In the genomic region with DNA sequence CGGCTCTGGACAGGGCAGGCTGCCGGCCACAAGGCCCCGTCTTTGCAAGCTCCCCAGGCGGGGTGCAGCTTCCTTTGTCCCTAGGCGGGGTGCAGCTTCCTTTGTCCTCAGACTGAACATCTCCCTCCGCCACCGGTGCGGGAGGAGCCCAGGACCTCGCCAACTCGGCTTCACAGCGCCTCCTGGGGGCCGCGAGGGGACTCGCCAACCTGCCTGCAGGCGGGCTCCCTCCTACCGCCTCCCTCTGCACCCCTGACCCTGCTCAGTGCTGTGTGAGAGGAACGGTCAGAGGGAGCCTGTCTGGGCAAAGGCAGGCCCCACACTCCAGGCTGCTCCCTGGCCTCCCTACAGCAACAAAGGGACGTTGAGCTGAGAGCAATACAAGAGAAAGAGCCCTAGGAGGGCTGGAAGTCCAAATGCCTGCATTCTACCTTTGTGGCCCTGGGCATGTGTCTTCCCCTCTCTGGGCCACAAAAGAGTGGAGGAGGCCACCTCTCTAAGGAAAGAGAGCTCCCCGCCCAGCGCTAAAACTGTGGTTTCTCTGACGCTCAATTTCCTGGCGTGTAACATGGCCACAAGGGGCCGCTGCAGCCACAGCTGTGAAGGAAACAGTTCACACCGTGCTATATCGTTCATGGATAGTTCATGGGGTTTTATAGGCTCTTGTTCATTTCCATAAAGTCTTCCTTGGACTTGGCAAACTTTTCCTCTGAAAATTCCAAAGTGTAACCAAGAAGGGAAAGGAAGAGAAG, we compare ENCODE assay signal across 8 cellular contexts. TPM values are rescaled to one million over a fixed set of nuclear protein-coding genes. Genes with fewer than 3 reads are reported as not detected.
DNase-seq lines count a peak whose midpoint lies in the region; ATAC-seq, FAIRE-seq and TF ChIP-seq lines count a peak whose summit lies in the region.

No MANE protein-coding gene starts in this region.

- ATAC-seq in HG02642 (IDR thresholded peaks at IDR 0.05; ENCODE audit: poor library complexity, unreplicated experiment) (peak; percentile 61), HG03460 (IDR thresholded peaks at IDR 0.05; ENCODE audit: unreplicated experiment) (no peak)

- intact Hi-C loops in colonic mucosa (cut with DNase I) = loop anchor here (2.0 to 5.0 kb wide), 4 partner anchors 62 to 640 kb away; partner anchors contain the start of gene KRT36

- no peaks in the 10 kb centered on the region for H3K9me3 ChIP-seq in colonic mucosa

- H3K4me3 ChIP-seq in colonic mucosa = no peak overlapping the region

- TF ChIP-seq CTCF in D721Med (IDR thresholded peaks at IDR 0.05; ENCODE audit: insufficient read depth, missing control alignments) (peak; percentile 99), colonic mucosa (IDR thresholded peaks at IDR 0.05) (peak; percentile 93)

- H3K9ac ChIP-seq in colonic mucosa (ENCODE audit: low read depth in 2 of 2, low read length in 2 of 2) = peak overlapping the region; percentile 67 to 83

- H3K4me1 ChIP-seq in colonic mucosa = peaks cover 23% of the 10 kb centered on the region

- DNase-seq in D721Med (ENCODE audit: insufficient read length, low spot score) = peak; percentile 29
- DNase-seq in NCI-H446 treated with DMSO at 0.1 percent for 48 hours (lab: John Stamatoyannopoulos, UW) = peak; percentile 9
- DNase-seq in activated CD4-positive, alpha-beta T cell treated with anti-CD3 and anti-CD28 coated beads for 48 hours = peak; percentile 90
- peak; percentile 93 for DNase-seq in colonic mucosa
- DNase-seq in kidney tubule cell (ENCODE audit: low spot score) = peak; percentile 93
- peak; percentile 63 to 78 for DNase-seq in stimulated activated CD4-positive, alpha-beta T cell treated with anti-CD3 and anti-CD28 coated beads, Interleukin-15, amount 100 ng/mL, for 48 hours (ENCODE audit: low read depth in 2 of 2)

- peak overlapping the region; percentile 87 for H3K27ac ChIP-seq in colonic mucosa

- H3K36me3 ChIP-seq in colonic mucosa = no peaks in the 10 kb centered on the region

- H3K27me3 ChIP-seq in colonic mucosa = no peaks in the 10 kb centered on the region

- FAIRE-seq in D721Med (lab: Jason Lieb, UNC) = no peak

RNA-seq across cellular contexts. Expression of gene KRT19, which starts 20.9 kb away (rescaled TPM):
- 1,000 to 10,000 TPM; 2,159 to 2,203 TPM for total RNA-seq in colonic mucosa

RNA-seq across cellular contexts. Expression of gene KRT9, which starts 22.8 kb away (rescaled TPM):
- total RNA-seq in colonic mucosa = not detected

RNA-seq across cellular contexts. Expression of gene KRT15, which starts 30.3 kb away (rescaled TPM):
- 10 to 100 TPM in 1 of 2 donors, 1 to 10 TPM in 1; 5.8 to 20.0 TPM for total RNA-seq in colonic mucosa

RNA-seq across cellular contexts. Expression of gene KRT14, which starts 37.7 kb away (rescaled TPM):
- not detected for total RNA-seq in colonic mucosa

RNA-seq across cellular contexts. Expression of gene KRT13, which starts 43.6 kb away (rescaled TPM):
- total RNA-seq in colonic mucosa = under 1 TPM in 1 of 2 donors, not detected in 1; 0.25 TPM

Comparison
In these comparisons a context has a peak if more than half of its experiments do, and no peak if none do; other contexts are left out.
1. DNase-seq: peak in every context shown above with its lines; median percentile 93 in colonic mucosa; 93 in kidney tubule cell; 90 in activated CD4-positive, alpha-beta T cell treated with anti-CD3 and anti-CD28 coated beads for 48 hours; 70 in stimulated activated CD4-positive, alpha-beta T cell treated with anti-CD3 and anti-CD28 coated beads, Interleukin-15, amount 100 ng/mL, for 48 hours; 29 in D721Med; 9 in NCI-H446 treated with DMSO at 0.1 percent for 48 hours.